Comparison of ENCODE assay signal across 29 cellular contexts in the genomic region with DNA sequence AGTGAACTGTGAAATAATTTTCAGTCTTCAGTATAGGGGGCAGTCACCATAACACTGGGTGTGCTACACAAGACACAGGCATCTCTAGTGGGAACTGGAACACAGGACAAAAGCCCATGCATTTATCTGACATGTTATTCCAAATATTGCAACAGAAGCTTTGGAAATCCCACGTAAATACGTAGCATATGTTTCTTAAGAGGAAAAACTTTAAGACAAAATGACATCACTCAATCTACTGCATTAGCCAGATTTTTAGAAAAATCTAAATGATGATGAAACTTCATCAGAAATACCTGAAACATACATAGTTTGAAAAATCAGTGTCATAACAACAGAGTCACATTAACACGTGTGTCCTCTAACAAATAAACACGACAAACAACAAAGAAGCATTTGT. TPM values are rescaled to one million over a fixed set of nuclear protein-coding genes. Genes with fewer than 3 reads are reported as not detected.
DNase-seq lines count a peak whose midpoint lies in the region; ATAC-seq, FAIRE-seq and TF ChIP-seq lines count a peak whose summit lies in the region.
"Had no signal": no experiment of that assay in that cellular context is flagged by ENCODE, and none has a peak within 500 bp of the region (broad histone marks: within the 10 kb centered on the region; RNA-seq: fewer than 3 reads in every experiment).

No MANE protein-coding gene starts in this region.

- H3K9ac ChIP-seq in K562 (ENCODE audit: insufficient read depth in 1 of 2, low read depth in 2 of 2, low read length in 2 of 2) = no peak overlapping the region
- H3K9ac ChIP-seq: BLaER1 had no signal

- in situ Hi-C loops in K562 (cut with MboI) = no loop called here

- no peaks in the 10 kb centered on the region for H3K79me2 ChIP-seq in K562 (ENCODE audit: control insufficient read depth, insufficient read depth, low read length)

- H3K9me1 ChIP-seq in K562 (ENCODE audit: control insufficient read depth, insufficient read depth, low read length) = no peaks in the 10 kb centered on the region

- intact Hi-C loops in left ventricle myocardium inferior (cut with micrococcal nuclease) = no loop called here
- intact Hi-C loops in left ventricle myocardium superior (cut with micrococcal nuclease) = no loop called here
- intact Hi-C loops in K562 (cut with micrococcal nuclease) = no loop called here

- no peaks in the 10 kb centered on the region for H3K9me3 ChIP-seq in left ventricle myocardium inferior (replicated peaks)
- no peaks in the 10 kb centered on the region for H3K9me3 ChIP-seq in K562 (replicated peaks; ENCODE audit: control insufficient read depth, insufficient read depth, low read depth, low read length)
- no peaks in the 10 kb centered on the region for H3K9me3 ChIP-seq in gastroesophageal sphincter
- no peaks in the 10 kb centered on the region for H3K9me3 ChIP-seq in thoracic aorta
- H3K9me3 ChIP-seq: ascending aorta, BLaER1, Caco-2, left lung had no signal

- TF ChIP-seq CTCF in left ventricle myocardium inferior (IDR thresholded peaks at IDR 0.05; ENCODE audit: borderline replicate concordance) (no peak), K562 (IDR thresholded peaks at IDR 0.05 in 2 of 3, conservative IDR thresholded peaks at IDR 0.05 in 1 of 3; ENCODE audit: insufficient read depth in 2 of 3, low read depth in 1 of 3, low read length in 3 of 3) (no peak), gastroesophageal sphincter (IDR thresholded peaks at IDR 0.05) (no peak), thoracic aorta (IDR thresholded peaks at IDR 0.05) (no peak)

- CTCF ChIA-PET in K562 (lab: Yijun Ruan, JAX; ENCODE audit: low intra/inter-chr PET ratio) = no interaction called here

- H3K27me3 ChIP-seq in left ventricle myocardium inferior (ENCODE audit: low read depth) (no peaks in the 10 kb centered on the region), K562 (ENCODE audit: control insufficient read depth in 2 of 2, insufficient read depth in 2 of 2, low read length in 2 of 2) (no peaks in the 10 kb centered on the region), gastroesophageal sphincter (no peaks in the 10 kb centered on the region), thoracic aorta (replicated peaks; ENCODE audit: insufficient read depth) (no peaks in the 10 kb centered on the region)
- H3K27me3 ChIP-seq: ascending aorta, BLaER1, left lung had no signal

- no peak overlapping the region for H2AFZ ChIP-seq in K562 (ENCODE audit: low read depth, low read length)
- H2AFZ ChIP-seq: PC-9 had no signal

- TF ChIP-seq EP300 in K562 (IDR thresholded peaks at IDR 0.05; ENCODE audit: low read length) (no peak), gastroesophageal sphincter (IDR thresholded peaks at IDR 0.05) (no peak)

- H3K4me1 ChIP-seq in left ventricle myocardium inferior = peaks cover 24% of the 10 kb centered on the region
- no peaks in the 10 kb centered on the region for H3K4me1 ChIP-seq in K562 (replicated peaks in 1 of 2; ENCODE audit: control insufficient read depth in 2 of 2, insufficient read depth in 2 of 2, low read length in 2 of 2)
- H3K4me1 ChIP-seq in gastroesophageal sphincter = peaks cover 0 to 3% (median 0%) of the 10 kb centered on the region in 3 donors
- H3K4me1 ChIP-seq in thoracic aorta (ENCODE audit: control insufficient read depth in 1 of 2, low read depth in 2 of 2) = peaks cover 5 to 15% of the 10 kb centered on the region in 2 donors
- H3K4me1 ChIP-seq: BLaER1, Caco-2 had no signal

- 0% methylated on average over 4 of the region's 4 CpGs for WGBS in K562 (ENCODE audit: insufficient coverage, low coverage, missing lambda C conversion rate)
- WGBS in gastroesophageal sphincter (ENCODE audit: low coverage in 1 of 2), 2 donors = 65 to 83% methylated on average over 4 of the region's 4 CpGs

- H4K20me1 ChIP-seq in K562 (replicated peaks; ENCODE audit: control insufficient read depth, insufficient read depth, low read length) = no peaks in the 10 kb centered on the region
- H4K20me1 ChIP-seq: BLaER1 had no signal

- TF ChIP-seq POLR2A in K562 (conservative IDR thresholded peaks at IDR 0.05) (no peak), gastroesophageal sphincter (IDR thresholded peaks at IDR 0.05) (no peak), GM12892 (IDR thresholded peaks at IDR 0.05; ENCODE audit: low read depth, low read length) (no peak)

- H3K27ac ChIP-seq in left ventricle myocardium inferior (replicated peaks) (peak overlapping the region; percentile 81), K562 (ENCODE audit: extremely low read depth, low read depth, low read length) (no peak overlapping the region), gastroesophageal sphincter (peak overlapping the region in 3 of 4 donors; percentile 11 to 36 (median 24)), thoracic aorta (no peak overlapping the region)
- H3K27ac ChIP-seq: BLaER1, PC-9 had no signal

- no peak for ATAC-seq in left ventricle myocardium superior
- ATAC-seq in K562 = no peak
- ATAC-seq in gastroesophageal sphincter = no peak
- ATAC-seq in thoracic aorta (ENCODE audit: insufficient number of reproducible peaks, low FRiP score, low read depth) = no peak
- ATAC-seq in HG03139 (IDR thresholded peaks at IDR 0.05; ENCODE audit: unreplicated experiment) = no peak
- ATAC-seq: activated CD8-positive, alpha-beta memory T cell treated with anti-CD3 and anti-CD28 coated beads, Interleukin-2, amount 10 ng/mL, durations not matched to agents 7 days and 5 days; GM12878; T-helper 17 cell had no signal

- no peak for DNase-seq in left ventricle myocardium inferior
- no peak for DNase-seq in left ventricle myocardium superior
- DNase-seq in K562 (ENCODE audit: extremely low read depth in 1 of 4, low spot score in 3 of 4) = no peak
- no peak for DNase-seq in thoracic aorta (ENCODE audit: low spot score)
- DNase-seq in GM12892 (ENCODE audit: insufficient read length) = no peak
- no peak for DNase-seq in activated gamma-delta T cell (lab: John Stamatoyannopoulos, UW)
- DNase-seq: activated CD4-positive, alpha-beta T cell treated with anti-CD3 and anti-CD28 coated beads for 48 hours; activated CD8-positive, alpha-beta memory T cell treated with anti-CD3 and anti-CD28 coated beads, Interleukin-2, amount 10 ng/mL, durations not matched to agents 7 days and 5 days; Caco-2; cortex of kidney; DND-41; endodermal cell; Kasumi-1; left lung; NCI-H1092; NCI-H2081; NCI-H446; small intestine; stimulated activated CD4-positive, alpha-beta T cell treated with anti-CD3 and anti-CD28 coated beads, Interleukin-4, amount 100 ng/mL, for 24 hours; stimulated activated naive CD4-positive, alpha-beta T cell treated with Interleukin-2 at 50 U/mL for 16 hours; T-helper 17 cell had no signal

- TF ChIP-seq RAD21 in K562 (CRISPR knock-in tag; conservative IDR thresholded peaks at IDR 0.05 in 1 of 2, IDR thresholded peaks at IDR 0.05 in 1 of 2) = no peak

- POLR2A ChIA-PET in K562 (lab: Yijun Ruan, JAX) = no interaction called here

- H3K4me2 ChIP-seq in K562 (ENCODE audit: insufficient read depth, low read length) = no peak overlapping the region
- H3K4me2 ChIP-seq: BLaER1, PC-9 had no signal

- no peak for FAIRE-seq in K562 (lab: Jason Lieb, UNC)
- FAIRE-seq in GM12892 (lab: Jason Lieb, UNC) = no peak
- FAIRE-seq: GM12878, HTR-8/SVneo, small intestine had no signal

- no TSS peak for BruUV-seq in K562 (replicated peaks; lab: Mats Ljungman, UMichigan)

- no peaks in the 10 kb centered on the region for H3K36me3 ChIP-seq in left ventricle myocardium inferior
- H3K36me3 ChIP-seq in K562 (ENCODE audit: control insufficient read depth, insufficient read depth, low read length) = no peaks in the 10 kb centered on the region
- H3K36me3 ChIP-seq in gastroesophageal sphincter = no peaks in the 10 kb centered on the region
- no peaks in the 10 kb centered on the region for H3K36me3 ChIP-seq in thoracic aorta
- H3K36me3 ChIP-seq: ascending aorta had no signal

- H3K4me3 ChIP-seq in left ventricle myocardium inferior (peak overlapping the region; percentile 6), K562 (no peak overlapping the region), gastroesophageal sphincter (no peak overlapping the region), thoracic aorta (peak overlapping the region; percentile 34)
- H3K4me3 ChIP-seq: ascending aorta, BLaER1, GM12878, left lung, PC-9 had no signal

TF ChIP-seq in K562, 482 proteins besides CTCF, POLR2A, EP300 and RAD21 (continues in another document):
- TF ChIP-seq, protein P1, sequence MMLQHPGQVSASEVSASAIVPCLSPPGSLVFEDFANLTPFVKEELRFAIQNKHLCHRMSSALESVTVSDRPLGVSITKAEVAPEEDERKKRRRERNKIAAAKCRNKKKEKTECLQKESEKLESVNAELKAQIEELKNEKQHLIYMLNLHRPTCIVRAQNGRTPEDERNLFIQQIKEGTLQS (IDR thresholded peaks at IDR 0.05) = peak; percentile 36; the same call in 1 of the 2 replicates
- TF ChIP-seq, protein P1 (CRISPR knock-in tag; conservative IDR thresholded peaks at IDR 0.05) = no peak
- TF ChIP-seq EHMT2 (IDR thresholded peaks at IDR 0.05) (no peak), RBM25 (IDR thresholded peaks at IDR 0.05; ENCODE audit: low read depth, low read length, severe bottlenecking) (no peak)

RNA-seq across cellular contexts. Expression of a gene that starts 14.5 kb away (rescaled TPM):
- total RNA-seq in left ventricle myocardium inferior (8.1 TPM), left ventricle myocardium superior (5.4 TPM), K562 (2014; rRNA removed) (not detected in 2 replicates), K562 (2014; rRNA removed; fragmentation: Illumina TruSeq; extraction: Trizol) (not detected in 2 replicates), K562 (2015; rRNA removed; fragmentation: Illumina TruSeq; extraction: Trizol) (not detected in 2 replicates), K562 (2021) (not detected in 2 replicates), gastroesophageal sphincter (10 to 100 TPM in 2 of 4 donors, 1 to 10 TPM in 2; 6.3 to 13.5 (median 9.4) TPM), thoracic aorta (10 to 100 TPM; 15.0 to 30.1 TPM)
- total RNA-seq in K562 (2011; cell fraction: chromatin; rRNA removed; ENCODE audit: low replicate concordance) = not detected in 2 replicates
- total RNA-seq in K562 (2011; cell fraction: nucleolus; rRNA removed) = not detected in 2 replicates
- total RNA-seq in K562 (2011; cell fraction: nucleoplasm; rRNA removed) = not detected in 2 replicates
- polyA plus RNA-seq in K562 (2011; rRNA removed) (not detected in 2 replicates), K562 (2014; fragmentation: Illumina TruSeq; extraction: Trizol) (not detected in 2 replicates), K562 (2014; fragmentation: Nextera tagmentation; extraction: Ambion mirVana) (not detected), K562 (2014; rRNA removed) (not detected in 2 replicates)
- polyA plus RNA-seq in K562 (2011; cell fraction: cytosol; rRNA removed) = not detected in 2 replicates
- not detected in 2 replicates for polyA plus RNA-seq in K562 (2011; cell fraction: nucleus; rRNA removed)
- polyA plus RNA-seq in K562 (2012) = not detected in 2 replicates
- polyA minus RNA-seq in K562 (2011; rRNA and poly(A)+ RNA removed) = not detected in 2 replicates
- polyA minus RNA-seq in K562 (2011; cell fraction: cytosol; rRNA and poly(A)+ RNA removed) = not detected in 2 replicates
- polyA minus RNA-seq in K562 (2011; cell fraction: nucleus; rRNA and poly(A)+ RNA removed) = not detected in 2 replicates
- polyA plus RNA-seq in GM12892 (2012; ENCODE audit: missing spikeins) = 4.2 TPM
- total RNA-seq: Caco-2, PC-9, T-helper 17 cell had no signal
- polyA plus RNA-seq: neural cell had no signal

Comparison
In these comparisons a context has a peak if more than half of its experiments do, and no peak if none do; other contexts are left out.
1. H3K27ac ChIP-seq: peak in left ventricle myocardium inferior (single experiment) and gastroesophageal sphincter (3 of 4); none in K562 (single experiment) and thoracic aorta (0 of 2).
2. H3K4me3 ChIP-seq: peak in left ventricle myocardium inferior (single experiment) and thoracic aorta (single experiment); none in K562 (single experiment) and gastroesophageal sphincter (0 of 2).